9 cellular contexts compared by ENCODE assay signal in genomic region chr15:88649753-88650551, GRCh38. TPM values are rescaled to one million over a fixed set of nuclear protein-coding genes. Genes with fewer than 3 reads are reported as not detected.
DNase-seq lines count a peak whose midpoint lies in the region; ATAC-seq and TF ChIP-seq lines count a peak whose summit lies in the region.
"Had no signal": no experiment of that assay in that cellular context is flagged by ENCODE, and none has a peak within 500 bp of the region (broad histone marks: within the 10 kb centered on the region; RNA-seq: fewer than 3 reads in every experiment).

No MANE protein-coding gene starts in this region.

- POLR2A ChIA-PET in MCF 10A (lab: Yijun Ruan, JAX) = no interaction called here

- H3K36me3 ChIP-seq in breast epithelium = no peaks in the 10 kb centered on the region
- no peaks in the 10 kb centered on the region; the same call in 1 of the 2 replicates for H3K36me3 ChIP-seq in HAP-1 (replicated peaks)

- no peaks in the 10 kb centered on the region for H3K9me3 Mint-ChIP-seq in MCF 10A (ENCODE audit: unreplicated experiment)
- H3K9me3 Mint-ChIP-seq in brain = no peaks in the 10 kb centered on the region
- no peaks in the 10 kb centered on the region for H3K9me3 Mint-ChIP-seq in naive B cell
- H3K9me3 Mint-ChIP-seq in type B pancreatic cell = no peaks in the 10 kb centered on the region

- CTCF ChIA-PET in MCF 10A (lab: Yijun Ruan, JAX) = interaction anchor here (5.5 kb wide), 1 partner anchor 7 kb away, joined by 29 read pairs; no protein-coding TSS in a partner anchor

- in situ Hi-C loops in HAP-1 (cut with MboI; ENCODE audit: low sequenced_read_pairs) = no loop called here

- H3K9me3 ChIP-seq in breast epithelium = no peaks in the 10 kb centered on the region
- H3K9me3 ChIP-seq in HAP-1 = no peaks in the 10 kb centered on the region

- H3K27me3 ChIP-seq in breast epithelium = no peaks in the 10 kb centered on the region
- no peaks in the 10 kb centered on the region for H3K27me3 ChIP-seq in HAP-1 (ENCODE audit: low read depth)

- no TSS peak for BruUV-seq in MCF 10A (replicated peaks; lab: Mats Ljungman, UMichigan)

- H3K36me3 Mint-ChIP-seq in MCF 10A (ENCODE audit: insufficient read depth, unreplicated experiment) = no peaks in the 10 kb centered on the region
- H3K36me3 Mint-ChIP-seq in brain = no peaks in the 10 kb centered on the region
- peaks cover 15 to 40% of the 10 kb centered on the region in 2 donors for H3K36me3 Mint-ChIP-seq in naive B cell
- H3K36me3 Mint-ChIP-seq in type B pancreatic cell = no peaks in the 10 kb centered on the region

- H3K27me3 Mint-ChIP-seq in MCF 10A (ENCODE audit: insufficient read depth, unreplicated experiment) (no peaks in the 10 kb centered on the region), brain (peaks cover 3% of the 10 kb centered on the region), naive B cell (no peaks in the 10 kb centered on the region), type B pancreatic cell (no peaks in the 10 kb centered on the region)

- ATAC-seq in naive B cell (ENCODE audit: low read depth in 2 of 2) = no peak
- no peak for ATAC-seq in GM19455 (IDR thresholded peaks at IDR 0.05; ENCODE audit: unreplicated experiment)
- no peak for ATAC-seq in HG03045 (IDR thresholded peaks at IDR 0.05; ENCODE audit: unreplicated experiment)

- no peak for TF ChIP-seq POLR2A in breast epithelium (IDR thresholded peaks at IDR 0.05)

- intact Hi-C loops in breast epithelium (cut with DNase I; ENCODE audit: low total_unique reads) = no loop called here
- intact Hi-C loops in MCF 10A (cut with micrococcal nuclease) = loop anchor here (10.0 kb wide), 1 partner anchor 155 kb away; the partner anchor contains the start of gene ACAN

- H3K4me3 Mint-ChIP-seq in MCF 10A (ENCODE audit: unreplicated experiment) (no peak overlapping the region), brain (no peak overlapping the region), naive B cell (peak overlapping the region; percentile 0 to 92 (median 80)), type B pancreatic cell (no peak overlapping the region)

- peak overlapping the region; percentile 66 to 74 for H3K27ac ChIP-seq in breast epithelium

- peaks cover 0 to 17% of the 10 kb centered on the region in 2 donors for H3K4me1 ChIP-seq in breast epithelium
- peaks cover 4% of the 10 kb centered on the region; the same call in 1 of the 2 replicates for H3K4me1 ChIP-seq in HAP-1

- no peak for TF ChIP-seq CTCF in breast epithelium (IDR thresholded peaks at IDR 0.05)
- TF ChIP-seq CTCF in MCF 10A (IDR thresholded peaks at IDR 0.05; ENCODE audit: unreplicated experiment) = no peak
- TF ChIP-seq CTCF in brain (conservative IDR thresholded peaks at IDR 0.05) = no peak
- TF ChIP-seq CTCF in type B pancreatic cell (conservative IDR thresholded peaks at IDR 0.05) = no peak

- H3K27ac Mint-ChIP-seq in MCF 10A (ENCODE audit: low read depth, unreplicated experiment) (no peak overlapping the region), brain (peak overlapping the region in 3 of 5 experiments; percentile 41 to 88 (median 83)), naive B cell (peak overlapping the region; percentile 97 to 99 (median 98)), type B pancreatic cell (peak overlapping the region; percentile 28)

- DNase-seq in breast epithelium (ENCODE audit: low spot score in 2 of 2) (peak in 1 of 2 donors; percentile 14), MCF 10A (ENCODE audit: unreplicated experiment) (no peak), naive B cell (no peak), type B pancreatic cell (ENCODE audit: extremely low spot score, unreplicated experiment) (peak; percentile 56), HAP-1 (ENCODE audit: low spot score in 2 of 2) (no peak)
- DNase-seq: NCI-H2171 treated with DMSO at 0.1 percent for 48 hours had no signal

- H3K4me3 ChIP-seq in breast epithelium = no peak overlapping the region
- no peak overlapping the region for H3K4me3 ChIP-seq in HAP-1

- peaks cover 30% of the 10 kb centered on the region for H3K4me1 Mint-ChIP-seq in MCF 10A (ENCODE audit: insufficient read depth, unreplicated experiment)
- peaks cover 44% of the 10 kb centered on the region for H3K4me1 Mint-ChIP-seq in brain
- peaks cover 62 to 94% (median 81%) of the 10 kb centered on the region in 3 donors for H3K4me1 Mint-ChIP-seq in naive B cell
- H3K4me1 Mint-ChIP-seq in type B pancreatic cell (ENCODE audit: unreplicated experiment) = peaks cover 30% of the 10 kb centered on the region

RNA-seq across cellular contexts. Expression of gene ISG20, which starts 11.1 kb away (rescaled TPM):
- 10 to 100 TPM in 2 of 3 donors, 1 to 10 TPM in 1; 7.4 to 34.4 (median 18.6) TPM for total RNA-seq in breast epithelium
- total RNA-seq in MCF 10A (2022) = 9.7 and 20.0 TPM in 2 replicates
- polyA plus RNA-seq in brain (ENCODE audit: insufficient read depth, low read depth, low replicate concordance) = 6.4 TPM
- polyA plus RNA-seq in naive B cell (ENCODE audit: low read depth in 6 of 6) = 1,000 to 10,000 TPM in 2 of 6 donors, 100 to 1,000 TPM in 4; 638 to 1,304 (median 969) TPM
- total RNA-seq in type B pancreatic cell (ENCODE audit: low replicate concordance) = 4.9 and 7.9 TPM in 2 replicates

RNA-seq across cellular contexts. Expression of gene AEN, which starts 28.8 kb away (rescaled TPM):
- total RNA-seq in breast epithelium (10 to 100 TPM; 11.7 to 21.6 (median 18.1) TPM), MCF 10A (2022) (48.7 and 67.6 TPM in 2 replicates), type B pancreatic cell (ENCODE audit: low replicate concordance) (48.9 and 62.9 TPM in 2 replicates)
- polyA plus RNA-seq in brain (ENCODE audit: insufficient read depth, low read depth, low replicate concordance) (2.9 TPM), naive B cell (ENCODE audit: low read depth in 6 of 6) (10 to 100 TPM; 28.2 to 73.0 (median 40.2) TPM)

Comparison
In these comparisons a context has a peak if more than half of its experiments do, and no peak if none do; other contexts are left out.
1. H3K4me3 Mint-ChIP-seq: peak in naive B cell (8 of 8); none in MCF 10A (single experiment), brain (0 of 5) and type B pancreatic cell (single experiment).